26 cellular contexts compared by ENCODE assay signal in the genomic region with DNA sequence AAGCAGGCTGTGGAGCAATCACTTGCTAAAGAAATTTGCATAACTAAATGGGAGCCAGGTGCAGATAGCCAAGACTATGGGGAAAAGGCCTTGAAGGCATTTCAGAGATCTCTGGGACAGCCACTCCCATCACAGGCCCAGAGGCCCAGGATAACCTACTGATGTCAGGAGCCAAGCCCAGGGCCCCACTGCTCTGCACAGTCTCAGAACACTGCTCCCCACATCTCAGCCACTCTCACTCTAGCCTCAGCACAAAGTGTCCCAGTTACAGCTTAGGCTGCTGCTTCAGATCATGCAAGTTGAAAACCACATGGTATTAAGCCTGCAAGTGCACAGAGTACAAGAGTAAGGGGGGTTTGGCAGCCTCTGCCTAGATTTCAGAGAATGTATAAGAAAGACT.
"Had no signal": no experiment of that assay in that cellular context is flagged by ENCODE, and none has a peak within 500 bp of the region (broad histone marks: within the 10 kb centered on the region; RNA-seq: fewer than 3 reads in every experiment).

No MANE protein-coding gene starts in this region.

- H3K9me3 Mint-ChIP-seq: activated T-helper 17 cell treated with anti-CD3 and anti-CD28 coated beads, Interleukin-2, amount 50 U/mL, for 72 hours had no signal

- H3K36me3 ChIP-seq: Peyer's patch had no signal

- H3K36me3 Mint-ChIP-seq: T-cell had no signal

- H3K4me1 Mint-ChIP-seq: activated CD4-positive, alpha-beta memory T cell treated with anti-CD3 and anti-CD28 coated beads, Interleukin-2, amount 10 ng/mL, durations not matched to agents 7 days and 5 days; activated T-helper 17 cell treated with anti-CD3 and anti-CD28 coated beads, Interleukin-2, amount 50 U/mL, for 72 hours had no signal

- H3K27ac Mint-ChIP-seq: activated CD4-positive, alpha-beta memory T cell treated with anti-CD3 and anti-CD28 coated beads, Interleukin-2, amount 10 ng/mL, durations not matched to agents 7 days and 5 days; activated CD4-positive, alpha-beta T cell treated with anti-CD3 and anti-CD28 coated beads for 36 hours; activated naive CD4-positive, alpha-beta T cell treated with anti-CD3 and anti-CD28 coated beads for 36 hours; activated naive CD8-positive, alpha-beta T cell; activated T-helper 17 cell treated with anti-CD3 and anti-CD28 coated beads, Interleukin-2, amount 50 U/mL, for 72 hours; T-cell had no signal

- ATAC-seq: activated CD4-positive, alpha-beta T cell treated with anti-CD3 and anti-CD28 coated beads for 36 hours; activated T-helper 17 cell treated with anti-CD3 and anti-CD28 coated beads, Interleukin-2, amount 50 U/mL, for 72 hours; T-cell had no signal

- H3K4me3 Mint-ChIP-seq: activated CD4-positive, alpha-beta memory T cell treated with anti-CD3 and anti-CD28 coated beads, Interleukin-2, amount 10 ng/mL, durations not matched to agents 7 days and 5 days; activated CD4-positive, alpha-beta T cell treated with anti-CD3 and anti-CD28 coated beads for 36 hours; activated naive CD4-positive, alpha-beta T cell treated with anti-CD3 and anti-CD28 coated beads for 36 hours; activated naive CD8-positive, alpha-beta T cell; activated T-helper 17 cell treated with anti-CD3 and anti-CD28 coated beads, Interleukin-2, amount 50 U/mL, for 72 hours; T-cell had no signal

- H3K27me3 ChIP-seq: Peyer's patch had no signal

- H3K4me1 ChIP-seq: Peyer's patch had no signal

- FAIRE-seq: TTC549 had no signal

- H3K4me3 ChIP-seq: Peyer's patch, SK-N-MC had no signal

- H3K27me3 Mint-ChIP-seq: activated CD4-positive, alpha-beta memory T cell treated with anti-CD3 and anti-CD28 coated beads, Interleukin-2, amount 10 ng/mL, durations not matched to agents 7 days and 5 days; activated CD4-positive, alpha-beta T cell treated with anti-CD3 and anti-CD28 coated beads for 36 hours; activated naive CD8-positive, alpha-beta T cell; activated T-helper 17 cell treated with anti-CD3 and anti-CD28 coated beads, Interleukin-2, amount 50 U/mL, for 72 hours; T-cell had no signal

- H3K27ac ChIP-seq: Peyer's patch, RWPE1, SK-N-MC had no signal

- DNase-seq: activated CD4-positive, alpha-beta memory T cell treated with anti-CD3 and anti-CD28 coated beads, Interleukin-2, amount 10 ng/mL, durations not matched to agents 7 days and 5 days; activated CD4-positive, alpha-beta T cell treated with anti-CD3 and anti-CD28 coated beads for 36 hours; activated CD4-positive, alpha-beta T cell treated with anti-CD3 and anti-CD28 coated beads, Interleukin-2, amount 50 U/mL, for 1 hour; activated gamma-delta T cell; activated naive CD4-positive, alpha-beta T cell treated with anti-CD3 and anti-CD28 coated beads for 36 hours; activated T-cell treated with anti-CD3 and anti-CD28 coated beads for 4 hours; activated T-cell treated with anti-CD3 and anti-CD28 coated beads, Interleukin-2, amount 50 U/mL, for 48 hours; anterior cingulate cortex; caudate nucleus; Kasumi-1; KBM-7; NCI-H1105 treated with DMSO at 0.1 percent for 48 hours; NCI-H1436 treated with DMSO at 0.1 percent for 48 hours; NCI-H187; NCI-H2081; NCI-H510A treated with DMSO at 0.1 percent for 48 hours; Peyer's patch; SIG-M5; T-cell; T-helper 2 cell; T1000 had no signal

- H3K9me3 ChIP-seq: Peyer's patch had no signal
